10 cellular contexts compared by ENCODE assay signal in genomic region chr3:195250473-195251251, GRCh38. TPM values are rescaled to one million over a fixed set of nuclear protein-coding genes. Genes with fewer than 3 reads are reported as not detected.
A peak's percentile ranks its signal among the peaks of the same experiment; 100 is the strongest.
DNase-seq lines count a peak whose midpoint lies in the region; ATAC-seq, FAIRE-seq and TF ChIP-seq lines count a peak whose summit lies in the region.
"Had no signal": no experiment of that assay in that cellular context is flagged by ENCODE, and none has a peak within 500 bp of the region (broad histone marks: within the 10 kb centered on the region; RNA-seq: fewer than 3 reads in every experiment).

No MANE protein-coding gene starts in this region.

- H3K4me3 ChIP-seq in BE2C (ENCODE audit: low read depth, low read length) (no peak overlapping the region), astrocyte (ENCODE audit: insufficient read depth, low read depth, low read length) (no peak overlapping the region), liver (ENCODE audit: low read depth in 1 of 3, low read length in 3 of 3) (no peak overlapping the region), Karpas-422 (ENCODE audit: low read length) (no peak overlapping the region)
- H3K4me3 ChIP-seq in effector memory CD4-positive, alpha-beta T cell (ENCODE audit: insufficient read depth, low read depth, low read length, poor library complexity, severe bottlenecking) = no peak overlapping the region

- H4K20me1 ChIP-seq in astrocyte (ENCODE audit: insufficient read depth, low read length) (peaks cover 12% of the 10 kb centered on the region), Karpas-422 (ENCODE audit: insufficient read depth, low read depth, low read length) (peaks cover 41% of the 10 kb centered on the region)

- H2AFZ ChIP-seq in astrocyte (ENCODE audit: low read depth, low read length) (no peak overlapping the region), Karpas-422 (ENCODE audit: low read length) (no peak overlapping the region)

- H3K36me3 Mint-ChIP-seq in astrocyte (ENCODE audit: low read depth, unreplicated experiment) = peaks cover 17% of the 10 kb centered on the region

- H3K9me3 Mint-ChIP-seq in astrocyte (ENCODE audit: unreplicated experiment) = peaks cover 5% of the 10 kb centered on the region

- 76% methylated on average over 14 of the region's 14 CpGs for WGBS in liver

- peaks cover 3% of the 10 kb centered on the region for H3K27me3 Mint-ChIP-seq in astrocyte (ENCODE audit: low read depth, unreplicated experiment)

- no peaks in the 10 kb centered on the region for H3K9me2 ChIP-seq in Karpas-422 (replicated peaks; ENCODE audit: insufficient read depth, low read length)

- FAIRE-seq in astrocyte (lab: Jason Lieb, UNC) = no peak

- peaks cover 14% of the 10 kb centered on the region for H3K4me1 Mint-ChIP-seq in astrocyte (ENCODE audit: low read depth, unreplicated experiment)

- peak; percentile 65 to 70 for TF ChIP-seq RAD21 in liver (IDR thresholded peaks at IDR 0.05)

- DNase-seq in BE2C (peak; percentile 63), astrocyte (ENCODE audit: low read depth) (no peak), OCI-M2 (lab: John Stamatoyannopoulos, UW; ENCODE audit: unreplicated experiment) (no peak), Karpas-422 (no peak), medulla oblongata (ENCODE audit: extremely low spot score) (no peak)
- DNase-seq in effector memory CD4-positive, alpha-beta T cell = no peak
- DNase-seq: activated gamma-delta T cell treated with Interleukin-2 at 50 U/mL for 16 hours had no signal

- H3K27me3 ChIP-seq in BE2C (no peaks in the 10 kb centered on the region), astrocyte (ENCODE audit: insufficient read depth, low read length) (no peaks in the 10 kb centered on the region), liver (ENCODE audit: control insufficient read depth in 4 of 4, insufficient read depth in 4 of 4, low read length in 3 of 4) (no peaks in the 10 kb centered on the region), Karpas-422 (ENCODE audit: low read length) (no peaks in the 10 kb centered on the region)
- H3K27me3 ChIP-seq in effector memory CD4-positive, alpha-beta T cell (replicated peaks; ENCODE audit: control insufficient read depth, insufficient read depth, low read length, poor library complexity, severe bottlenecking) = no peaks in the 10 kb centered on the region
- H3K27me3 ChIP-seq: neutrophil had no signal

- peak; percentile 46 for ATAC-seq in HG03108 (IDR thresholded peaks at IDR 0.05; ENCODE audit: unreplicated experiment)

- H3K79me2 ChIP-seq in astrocyte (ENCODE audit: insufficient read depth, low read length) (peaks cover 50% of the 10 kb centered on the region), Karpas-422 (ENCODE audit: low read length) (no peaks in the 10 kb centered on the region)

- H3K4me1 ChIP-seq in BE2C (peaks cover 31% of the 10 kb centered on the region), astrocyte (ENCODE audit: insufficient read depth, low read length) (no peaks in the 10 kb centered on the region), liver (ENCODE audit: control insufficient read depth in 4 of 4, insufficient read depth in 4 of 4, low read length in 3 of 4) (no peaks in the 10 kb centered on the region), Karpas-422 (ENCODE audit: low read length) (peaks cover 3% of the 10 kb centered on the region; the same call in 1 of the 2 replicates)
- H3K4me1 ChIP-seq in effector memory CD4-positive, alpha-beta T cell (ENCODE audit: control insufficient read depth, insufficient read depth, low read length, poor library complexity, severe bottlenecking) = peaks cover 6% of the 10 kb centered on the region

- H3K9me3 ChIP-seq in BE2C (no peaks in the 10 kb centered on the region), astrocyte (ENCODE audit: insufficient read depth, low read depth, low read length) (no peaks in the 10 kb centered on the region), liver (ENCODE audit: control insufficient read depth in 4 of 4, low read length in 3 of 4) (no peaks in the 10 kb centered on the region), Karpas-422 (ENCODE audit: low read length) (no peaks in the 10 kb centered on the region)
- no peaks in the 10 kb centered on the region for H3K9me3 ChIP-seq in effector memory CD4-positive, alpha-beta T cell (ENCODE audit: control insufficient read depth, low read length)
- H3K9me3 ChIP-seq: neutrophil had no signal

- H3K36me3 ChIP-seq in BE2C = no peaks in the 10 kb centered on the region
- H3K36me3 ChIP-seq in astrocyte (ENCODE audit: insufficient read depth, low read length) = no peaks in the 10 kb centered on the region
- no peaks in the 10 kb centered on the region for H3K36me3 ChIP-seq in liver (ENCODE audit: control insufficient read depth in 4 of 4, insufficient read depth in 3 of 4, low read depth in 1 of 4, low read length in 3 of 4)
- no peaks in the 10 kb centered on the region for H3K36me3 ChIP-seq in Karpas-422 (ENCODE audit: insufficient read depth, low read length)
- H3K36me3 ChIP-seq in effector memory CD4-positive, alpha-beta T cell (ENCODE audit: control insufficient read depth, insufficient read depth, low read length) = peaks cover 3% of the 10 kb centered on the region
- H3K36me3 ChIP-seq: neutrophil had no signal

- no peak overlapping the region for H3K4me3 Mint-ChIP-seq in astrocyte (ENCODE audit: unreplicated experiment)

- H3K4me2 ChIP-seq in astrocyte (ENCODE audit: low read length) = no peak overlapping the region
- H3K4me2 ChIP-seq in Karpas-422 (ENCODE audit: low read depth, low read length, poor library complexity, severe bottlenecking) = no peak overlapping the region

- H3K27ac Mint-ChIP-seq in astrocyte (ENCODE audit: unreplicated experiment) = peak overlapping the region; percentile 41

- TF ChIP-seq CTCF in BE2C (IDR thresholded peaks at IDR 0.05; ENCODE audit: low read depth, low read length) (peak; percentile 62), astrocyte (IDR thresholded peaks at IDR 0.05; ENCODE audit: insufficient read depth, low read depth, low read length) (no peak), liver (IDR thresholded peaks at IDR 0.05; ENCODE audit: low read depth, low read length, missing input control) (no peak)

- H3K9ac ChIP-seq in astrocyte (ENCODE audit: low read length) (no peak overlapping the region), liver (ENCODE audit: low read depth in 1 of 2, low read length in 2 of 2) (no peak overlapping the region), Karpas-422 (ENCODE audit: low read length) (no peak overlapping the region)

- no peak overlapping the region for H3K27ac ChIP-seq in astrocyte (ENCODE audit: low read depth, low read length)
- H3K27ac ChIP-seq in liver (ENCODE audit: low read depth in 1 of 2, low read length in 2 of 2) = no peak overlapping the region
- H3K27ac ChIP-seq in Karpas-422 (ENCODE audit: low read length) = no peak overlapping the region
- H3K27ac ChIP-seq in effector memory CD4-positive, alpha-beta T cell (ENCODE audit: insufficient read depth, low read length, poor library complexity, severe bottlenecking) = no peak overlapping the region
- H3K27ac ChIP-seq: neutrophil had no signal

TF ChIP-seq in liver, 16 proteins besides CTCF, POLR2A, EP300 and RAD21 (continues in another document):
- TF ChIP-seq NR2F2 (IDR thresholded peaks at IDR 0.05) (no peak), YY1 (IDR thresholded peaks at IDR 0.05) (no peak), SP1 (IDR thresholded peaks at IDR 0.05) (no peak), MAX (IDR thresholded peaks at IDR 0.05) (no peak), HNF4G (IDR thresholded peaks at IDR 0.05) (no peak), HNF4A (conservative IDR thresholded peaks at IDR 0.05) (no peak), FOXA2 (IDR thresholded peaks at IDR 0.05) (no peak), FOXA1 (IDR thresholded peaks at IDR 0.05) (no peak), EGR1 (IDR thresholded peaks at IDR 0.05; ENCODE audit: low read depth in 2 of 2) (no peak), JUND (IDR thresholded peaks at IDR 0.05) (no peak)
- TF ChIP-seq, protein P1, sequence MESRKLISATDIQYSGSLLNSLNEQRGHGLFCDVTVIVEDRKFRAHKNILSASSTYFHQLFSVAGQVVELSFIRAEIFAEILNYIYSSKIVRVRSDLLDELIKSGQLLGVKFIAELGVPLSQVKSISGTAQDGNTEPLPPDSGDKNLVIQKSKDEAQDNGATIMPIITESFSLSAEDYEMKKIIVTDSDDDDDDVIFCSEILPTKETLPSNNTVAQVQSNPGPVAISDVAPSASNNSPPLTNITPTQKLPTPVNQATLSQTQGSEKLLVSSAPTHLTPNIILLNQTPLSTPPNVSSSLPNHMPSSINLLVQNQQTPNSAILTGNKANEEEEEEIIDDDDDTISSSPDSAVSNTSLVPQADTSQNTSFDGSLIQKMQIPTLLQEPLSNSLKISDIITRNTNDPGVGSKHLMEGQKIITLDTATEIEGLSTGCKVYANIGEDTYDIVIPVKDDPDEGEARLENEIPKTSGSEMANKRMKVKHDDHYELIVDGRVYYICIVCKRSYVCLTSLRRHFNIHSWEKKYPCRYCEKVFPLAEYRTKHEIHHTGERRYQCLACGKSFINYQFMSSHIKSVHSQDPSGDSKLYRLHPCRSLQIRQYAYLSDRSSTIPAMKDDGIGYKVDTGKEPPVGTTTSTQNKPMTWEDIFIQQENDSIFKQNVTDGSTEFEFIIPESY (IDR thresholded peaks at IDR 0.05) = no peak
- TF ChIP-seq, protein P2, sequence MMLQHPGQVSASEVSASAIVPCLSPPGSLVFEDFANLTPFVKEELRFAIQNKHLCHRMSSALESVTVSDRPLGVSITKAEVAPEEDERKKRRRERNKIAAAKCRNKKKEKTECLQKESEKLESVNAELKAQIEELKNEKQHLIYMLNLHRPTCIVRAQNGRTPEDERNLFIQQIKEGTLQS (IDR thresholded peaks at IDR 0.05) = no peak

RNA-seq across cellular contexts. Expression of gene XXYLT1, which starts 20.3 kb away (rescaled TPM):
- 34.2 TPM for polyA plus RNA-seq in BE2C (2012; ENCODE audit: insufficient read depth, insufficient read length, low read depth)
- total RNA-seq in astrocyte (26.2 and 28.5 TPM in 2 replicates), liver (1 to 10 TPM; 3.7 to 7.6 TPM)
- polyA plus RNA-seq in liver = 1 to 10 TPM in 1 of 2 donors, under 1 TPM in 1; 0.93 to 1.9 TPM
- total RNA-seq in Karpas-422 (2014; rRNA removed; shearing (Covaris generic); ENCODE audit: low replicate concordance) = 7.3 and 12.0 TPM in 2 replicates
